Comparison of ENCODE assay signal across 8 cellular contexts in genomic region chr13:52449323-52450011, GRCh38. TPM values are rescaled to one million over a fixed set of nuclear protein-coding genes. Genes with fewer than 3 reads are reported as not detected.
DNase-seq lines count a peak whose midpoint lies in the region; ATAC-seq and TF ChIP-seq lines count a peak whose summit lies in the region.

No MANE protein-coding gene starts in this region.

- peak overlapping the region; percentile 85 to 94 for H3K27ac ChIP-seq in coronary artery

- no peaks in the 10 kb centered on the region for H3K36me3 Mint-ChIP-seq in naive B cell

- no peak for TF ChIP-seq POLR2A in NB4 (IDR thresholded peaks at IDR 0.05; ENCODE audit: extremely low read depth, insufficient read length)

- H3K4me3 ChIP-seq in NB4 (ENCODE audit: low read depth, low read length): peak overlapping the region; percentile 82
- peak overlapping the region; percentile 77 for H3K4me3 ChIP-seq in coronary artery

- no peaks in the 10 kb centered on the region for H3K9me3 Mint-ChIP-seq in naive B cell

- H3K4me1 Mint-ChIP-seq in naive B cell: peaks cover 25 to 38% (median 33%) of the 10 kb centered on the region in 3 donors

- no peaks in the 10 kb centered on the region for H3K27me3 Mint-ChIP-seq in naive B cell

- peak overlapping the region; percentile 72 to 99 (median 93) for H3K27ac Mint-ChIP-seq in naive B cell

- TF ChIP-seq CTCF in NB4 (IDR thresholded peaks at IDR 0.05; ENCODE audit: low read depth, low read length) (no peak), coronary artery (IDR thresholded peaks at IDR 0.05) (no peak)

- peak overlapping the region; percentile 83 to 98 (median 94) for H3K4me3 Mint-ChIP-seq in naive B cell

- ATAC-seq in GM19328 (IDR thresholded peaks at IDR 0.05; ENCODE audit: unreplicated experiment): peak; percentile 0
- ATAC-seq in naive B cell (ENCODE audit: low read depth in 2 of 2): peak in 1 of 2 donors; percentile 0
- no peak for ATAC-seq in HG03280 (IDR thresholded peaks at IDR 0.05; ENCODE audit: unreplicated experiment)
- ATAC-seq in GM18511 (IDR thresholded peaks at IDR 0.05; ENCODE audit: unreplicated experiment): no peak

- DNase-seq in NB4 (ENCODE audit: low read depth): peak; percentile 23
- DNase-seq in coronary artery (ENCODE audit: low spot score): no peak
- no peak for DNase-seq in naive B cell
- no peak for DNase-seq in globus pallidus (ENCODE audit: low spot score)
- no peak for DNase-seq in T-helper 9 cell

RNA-seq across cellular contexts. Expression of gene VPS36, which starts 1.0 kb away (rescaled TPM):
- 10 to 100 TPM; 34.3 to 50.4 (median 44.1) TPM for polyA plus RNA-seq in naive B cell (ENCODE audit: low read depth in 6 of 6)

RNA-seq across cellular contexts. Expression of gene CKAP2, which starts 5.8 kb away (rescaled TPM):
- polyA plus RNA-seq in naive B cell (ENCODE audit: low read depth in 6 of 6): 10 to 100 TPM; 16.5 to 32.3 (median 25.2) TPM

RNA-seq across cellular contexts. Expression of gene THSD1, which starts 43.5 kb away (rescaled TPM):
- polyA plus RNA-seq in naive B cell (ENCODE audit: low read depth in 6 of 6): under 1 TPM in 1 of 6 donors, not detected in 5; 0.27 TPM
